In the genomic region with DNA sequence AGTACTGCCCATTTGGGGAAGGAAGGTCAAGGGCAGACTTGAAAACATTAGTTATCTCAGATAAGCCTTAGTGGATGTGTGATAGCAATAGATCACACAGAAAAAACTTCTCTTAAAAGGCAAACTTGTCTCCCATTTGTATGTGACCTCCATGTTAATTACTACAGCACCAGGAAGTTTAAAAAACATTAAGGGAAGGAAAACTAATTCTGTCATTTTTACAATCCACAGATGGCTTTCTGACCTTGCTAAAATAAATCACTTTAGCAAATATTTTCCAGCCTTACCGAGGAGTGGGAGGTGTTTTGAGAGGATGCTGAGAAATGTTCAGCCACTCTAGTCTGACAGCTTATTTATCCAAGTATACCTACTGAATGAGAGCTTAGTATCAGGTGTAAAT, we compare ENCODE assay signal across 28 cellular contexts.
"Had no signal": no experiment of that assay in that cellular context is flagged by ENCODE, and none has a peak within 500 bp of the region (broad histone marks: within the 10 kb centered on the region; RNA-seq: fewer than 3 reads in every experiment).

No MANE protein-coding gene starts in this region.

- DNase-seq: activated CD4-positive, alpha-beta memory T cell treated with anti-CD3 and anti-CD28 coated beads for 36 hours; activated CD4-positive, alpha-beta T cell treated with anti-CD3 and anti-CD28 coated beads, Interleukin-2, amount 10 ng/mL, durations not matched to agents 24 days and 14 days; activated CD4-positive, CD25-positive, alpha-beta regulatory T cell treated with anti-CD3 and anti-CD28 coated beads, Interleukin-2, amount 50 U/mL, for 72 hours; activated CD8-positive, alpha-beta memory T cell treated with anti-CD3 and anti-CD28 coated beads, Interleukin-2, amount 50 U/mL, for 4 hours; activated effector memory CD4-positive, alpha-beta T cell treated with anti-CD3 and anti-CD28 coated beads, Interleukin-2, amount 50 U/mL, for 16 hours; activated naive CD4-positive, alpha-beta T cell treated with anti-CD3 and anti-CD28 coated beads for 36 hours; activated naive CD8-positive, alpha-beta T cell treated with anti-CD3 and anti-CD28 coated beads for 36 hours; activated T-cell treated with anti-CD3 and anti-CD28 coated beads, Interleukin-2, amount 50 U/mL, for 1 hour; amniotic stem cell; esophagus squamous epithelium; gastrocnemius medialis; hippocampal formation; immature natural killer cell; lower lobe of right lung; mucosa of descending colon; ovary; right lobe of liver; stimulated activated CD4-positive, alpha-beta T cell treated with anti-CD3 and anti-CD28 coated beads, Interleukin-4, amount 100 ng/mL, for 1 hour; uterus had no signal

- H3K27ac ChIP-seq: breast epithelium, epithelial cell of prostate, esophagus squamous epithelium, gastrocnemius medialis, lower lobe of right lung, right lobe of liver, uterus had no signal

- H3K4me1 Mint-ChIP-seq: activated CD4-positive, alpha-beta T cell treated with anti-CD3 and anti-CD28 coated beads, Interleukin-2, amount 10 ng/mL, durations not matched to agents 24 days and 14 days; activated naive CD8-positive, alpha-beta T cell treated with anti-CD3 and anti-CD28 coated beads for 36 hours; central memory CD8-positive, alpha-beta T cell; immature natural killer cell had no signal

- H3K4me1 ChIP-seq: breast epithelium, esophagus squamous epithelium, gastrocnemius medialis, lower lobe of right lung, right lobe of liver, uterus had no signal

- H3K9me3 ChIP-seq: breast epithelium, esophagus squamous epithelium, gastrocnemius medialis, lower lobe of right lung, mucosa of descending colon, ovary, right lobe of liver, thoracic aorta, uterus had no signal

- H3K36me3 ChIP-seq: breast epithelium, esophagus squamous epithelium, gastrocnemius medialis, lower lobe of right lung, ovary, right lobe of liver, thoracic aorta, uterus had no signal

- H3K27ac Mint-ChIP-seq: activated CD4-positive, alpha-beta memory T cell treated with anti-CD3 and anti-CD28 coated beads for 36 hours; activated CD4-positive, alpha-beta T cell treated with anti-CD3 and anti-CD28 coated beads, Interleukin-2, amount 10 ng/mL, durations not matched to agents 24 days and 14 days; activated naive CD4-positive, alpha-beta T cell treated with anti-CD3 and anti-CD28 coated beads for 36 hours; activated naive CD8-positive, alpha-beta T cell treated with anti-CD3 and anti-CD28 coated beads for 36 hours; activated T-helper 1 cell treated with anti-CD3 and anti-CD28 coated beads, Interleukin-12 subunit alpha, Interleukin-12 subunit beta, Interleukin-2, Interleukin-4 antibody, amounts not matched to agents 30 ng/mL and 10 ng/mL and 1 ng/mL, durations not matched to agents 14 hours and 24 hours and 36 hours; dendritic cell treated with granulocyte-macrophage colony-stimulating factor and Interleukin-4, amounts not matched to agents 40 ng/mL and 50 ng/mL, for 4 days; immature natural killer cell; progenitor cell of endocrine pancreas; stimulated activated naive CD8-positive, alpha-beta T cell treated with anti-CD3 and anti-CD28 coated beads, Interleukin-15, Interleukin-2, amounts not matched to agents 100 ng/mL and 50 ng/mL, for 24 hours had no signal

- H3K36me3 Mint-ChIP-seq: activated CD4-positive, alpha-beta memory T cell treated with anti-CD3 and anti-CD28 coated beads for 36 hours; activated naive CD8-positive, alpha-beta T cell treated with anti-CD3 and anti-CD28 coated beads for 36 hours had no signal

- H3K27me3 ChIP-seq: breast epithelium, esophagus squamous epithelium, gastrocnemius medialis, ovary, right lobe of liver, uterus had no signal

- H3K27me3 Mint-ChIP-seq: activated CD4-positive, alpha-beta memory T cell treated with anti-CD3 and anti-CD28 coated beads for 36 hours; activated CD4-positive, alpha-beta T cell treated with anti-CD3 and anti-CD28 coated beads, Interleukin-2, amount 10 ng/mL, durations not matched to agents 24 days and 14 days; central memory CD8-positive, alpha-beta T cell; dendritic cell treated with granulocyte-macrophage colony-stimulating factor and Interleukin-4, amounts not matched to agents 40 ng/mL and 50 ng/mL, for 4 days; progenitor cell of endocrine pancreas had no signal

- H3K9me3 Mint-ChIP-seq: activated CD4-positive, alpha-beta memory T cell treated with anti-CD3 and anti-CD28 coated beads for 36 hours; activated CD4-positive, alpha-beta T cell treated with anti-CD3 and anti-CD28 coated beads, Interleukin-2, amount 10 ng/mL, durations not matched to agents 24 days and 14 days; activated naive CD4-positive, alpha-beta T cell treated with anti-CD3 and anti-CD28 coated beads for 36 hours; activated naive CD8-positive, alpha-beta T cell treated with anti-CD3 and anti-CD28 coated beads for 36 hours; activated T-helper 1 cell treated with anti-CD3 and anti-CD28 coated beads, Interleukin-12 subunit alpha, Interleukin-12 subunit beta, Interleukin-2, Interleukin-4 antibody, amounts not matched to agents 30 ng/mL and 10 ng/mL and 1 ng/mL, durations not matched to agents 14 hours and 24 hours and 36 hours; central memory CD8-positive, alpha-beta T cell; dendritic cell treated with granulocyte-macrophage colony-stimulating factor and Interleukin-4, amounts not matched to agents 40 ng/mL and 50 ng/mL, for 4 days; immature natural killer cell had no signal

- ATAC-seq: left lobe of liver, lower lobe of right lung, mucosa of descending colon, right lobe of liver had no signal

- H3K4me3 ChIP-seq: breast epithelium, esophagus squamous epithelium, gastrocnemius medialis, lower lobe of right lung, mucosa of descending colon, ovary, right lobe of liver, thoracic aorta, uterus had no signal

- H3K4me3 Mint-ChIP-seq: activated CD4-positive, alpha-beta memory T cell treated with anti-CD3 and anti-CD28 coated beads for 36 hours; activated CD4-positive, alpha-beta T cell treated with anti-CD3 and anti-CD28 coated beads, Interleukin-2, amount 10 ng/mL, durations not matched to agents 24 days and 14 days; activated naive CD4-positive, alpha-beta T cell treated with anti-CD3 and anti-CD28 coated beads for 36 hours; activated naive CD8-positive, alpha-beta T cell treated with anti-CD3 and anti-CD28 coated beads for 36 hours; activated T-helper 1 cell treated with anti-CD3 and anti-CD28 coated beads, Interleukin-12 subunit alpha, Interleukin-12 subunit beta, Interleukin-2, Interleukin-4 antibody, amounts not matched to agents 30 ng/mL and 10 ng/mL and 1 ng/mL, durations not matched to agents 14 hours and 24 hours and 36 hours; central memory CD8-positive, alpha-beta T cell; dendritic cell treated with granulocyte-macrophage colony-stimulating factor and Interleukin-4, amounts not matched to agents 40 ng/mL and 50 ng/mL, for 4 days; immature natural killer cell; stimulated activated naive CD8-positive, alpha-beta T cell treated with anti-CD3 and anti-CD28 coated beads, Interleukin-15, Interleukin-2, amounts not matched to agents 100 ng/mL and 50 ng/mL, for 24 hours had no signal
